8 cellular contexts compared by ENCODE assay signal in genomic region chr1:210143465-210144062, GRCh38.
DNase-seq lines count a peak whose midpoint lies in the region; ATAC-seq and TF ChIP-seq lines count a peak whose summit lies in the region.

No MANE protein-coding gene starts in this region.

- no peak overlapping the region for H2AK9ac ChIP-seq in IMR-90 (replicated peaks; ENCODE audit: low read depth, low read length, poor library complexity)

- no peaks in the 10 kb centered on the region for H3K9me2 ChIP-seq in hepatocyte (replicated peaks; ENCODE audit: insufficient read depth)

- BruUV-seq in IMR-90 (replicated peaks; lab: Mats Ljungman, UMichigan) = no TSS peak

- H3K9ac ChIP-seq in DND-41 (ENCODE audit: low read depth, low read length) = no peak overlapping the region
- no peak overlapping the region for H3K9ac ChIP-seq in IMR-90 (ENCODE audit: low read depth, low read length)

- POLR2A ChIA-PET in IMR-90 (lab: Charles Lee; ENCODE audit: unreplicated experiment) = no interaction called here

- DNase-seq in DND-41 (peak; percentile 47), IMR-90 (peak; percentile 68), RKO (ENCODE audit: low spot score) (peak; percentile 70), ascending aorta (ENCODE audit: low spot score in 2 of 2) (peak in 1 of 2 donors; percentile 81), hepatocyte (ENCODE audit: low spot score) (peak; percentile 84), smooth muscle cell of the brain vasculature (ENCODE audit: low read depth, low spot score) (peak; percentile 77)
- DNase-seq in natural killer cell treated with Interleukin-12 subunit alpha and Interleukin-12 subunit beta and Interleukin-15 and Interleukin-18, amount 100 ng/mL, for 72 hours (ENCODE audit: low spot score) = no peak

- H2AFZ ChIP-seq in DND-41 (ENCODE audit: low read depth, low read length) (no peak overlapping the region), IMR-90 (replicated peaks; ENCODE audit: low read length, poor library complexity) (no peak overlapping the region), hepatocyte (no peak overlapping the region)

- no peaks in the 10 kb centered on the region for H3K27me3 ChIP-seq in DND-41 (ENCODE audit: insufficient read depth, low read length, poor library complexity)
- H3K27me3 ChIP-seq in IMR-90 (ENCODE audit: control insufficient read depth, insufficient read depth, low read length) = no peaks in the 10 kb centered on the region
- H3K27me3 ChIP-seq in ascending aorta = no peaks in the 10 kb centered on the region
- H3K27me3 ChIP-seq in hepatocyte = no peaks in the 10 kb centered on the region

- dilution Hi-C loops in IMR-90 (cut with HindIII; ENCODE audit: low sequenced_read_pairs, unreplicated experiment) = no loop called here

- no peaks in the 10 kb centered on the region for H3K4me1 Mint-ChIP-seq in natural killer cell treated with Interleukin-12 subunit alpha and Interleukin-12 subunit beta and Interleukin-15 and Interleukin-18, amount 100 ng/mL, for 72 hours (ENCODE audit: low read depth in 2 of 2)
- no peaks in the 10 kb centered on the region for H3K4me1 Mint-ChIP-seq in activated T-helper 17 cell treated with anti-CD3 and anti-CD28 coated beads, Interleukin-2, amount 50 U/mL, for 72 hours

- no CpG with 5 or more reads among the region's 4 CpGs for WGBS in IMR-90 (ENCODE audit: extremely low coverage in 2 of 2, insufficient read length in 1 of 2), 2 experiments
- 34% methylated on average over 4 of the region's 4 CpGs for WGBS in hepatocyte (ENCODE audit: low lambda C conversion rate, missing lambda C conversion rate)

- no peak overlapping the region for H3K56ac ChIP-seq in IMR-90 (ENCODE audit: extremely low read depth, insufficient read depth, low read length)

- H3K4ac ChIP-seq in IMR-90 (ENCODE audit: low read depth, low read length) = no peak overlapping the region

- H3K36me3 ChIP-seq in DND-41 (ENCODE audit: insufficient read depth, low read length) (no peaks in the 10 kb centered on the region), IMR-90 (ENCODE audit: control insufficient read depth, insufficient read depth, low read length) (no peaks in the 10 kb centered on the region), ascending aorta (no peaks in the 10 kb centered on the region), hepatocyte (replicated peaks; ENCODE audit: insufficient read depth, low read depth) (no peaks in the 10 kb centered on the region)

- no peak overlapping the region for H3K4me2 ChIP-seq in DND-41 (ENCODE audit: insufficient read depth, low read length)
- no peak overlapping the region for H3K4me2 ChIP-seq in IMR-90 (ENCODE audit: low read depth, low read length)
- H3K4me2 ChIP-seq in hepatocyte = no peak overlapping the region

- H3K23ac ChIP-seq in IMR-90 (ENCODE audit: low read depth, low read length) = no peak overlapping the region

- TF ChIP-seq POLR2A in IMR-90 (IDR thresholded peaks at IDR 0.05; ENCODE audit: low read depth, low read length) = no peak

- no peak overlapping the region for H2BK20ac ChIP-seq in IMR-90 (ENCODE audit: low read depth, low read length)

- peak; percentile 81 for TF ChIP-seq RAD21 in IMR-90 (IDR thresholded peaks at IDR 0.05; ENCODE audit: low read length)

- H3K36me3 Mint-ChIP-seq in natural killer cell treated with Interleukin-12 subunit alpha and Interleukin-12 subunit beta and Interleukin-15 and Interleukin-18, amount 100 ng/mL, for 72 hours = no peaks in the 10 kb centered on the region
- no peaks in the 10 kb centered on the region for H3K36me3 Mint-ChIP-seq in activated T-helper 17 cell treated with anti-CD3 and anti-CD28 coated beads, Interleukin-2, amount 50 U/mL, for 72 hours (ENCODE audit: low read depth)

- H2BK5ac ChIP-seq in IMR-90 (ENCODE audit: low read depth, low read length, poor library complexity, severe bottlenecking) = no peak overlapping the region

- no peak overlapping the region for H4K8ac ChIP-seq in IMR-90 (ENCODE audit: low read depth in 2 of 2, low read length in 2 of 2)

- H3K9me3 Mint-ChIP-seq in natural killer cell treated with Interleukin-12 subunit alpha and Interleukin-12 subunit beta and Interleukin-15 and Interleukin-18, amount 100 ng/mL, for 72 hours = no peaks in the 10 kb centered on the region
- no peaks in the 10 kb centered on the region for H3K9me3 Mint-ChIP-seq in activated T-helper 17 cell treated with anti-CD3 and anti-CD28 coated beads, Interleukin-2, amount 50 U/mL, for 72 hours

- CTCF ChIA-PET in IMR-90 (lab: Yijun Ruan, JAX) = interaction anchor here (0.5 to 1.2 kb wide), 6 partner anchors 10 to 250 kb away, joined by 3 to 8 read pairs (median 4); no protein-coding TSS in a partner anchor

- no peak overlapping the region for H3K14ac ChIP-seq in IMR-90 (replicated peaks; ENCODE audit: low read depth, low read length)

- in situ Hi-C loops in IMR-90 (cut with MboI; ENCODE audit: low sequenced_read_pairs) = no loop called here

- no peak overlapping the region for H3K18ac ChIP-seq in IMR-90 (ENCODE audit: low read depth, low read length)

- no peak overlapping the region for H2BK120ac ChIP-seq in IMR-90 (ENCODE audit: low read depth, low read length)

- no peak overlapping the region for H2AK5ac ChIP-seq in IMR-90 (ENCODE audit: low read depth, low read length)

- TF ChIP-seq CTCF in DND-41 (IDR thresholded peaks at IDR 0.05; ENCODE audit: borderline replicate concordance, extremely low read depth, low read length, poor library complexity, severe bottlenecking) (peak; percentile 66), IMR-90 (conservative IDR thresholded peaks at IDR 0.05; ENCODE audit: low read depth, low read length) (peak; percentile 74), ascending aorta (IDR thresholded peaks at IDR 0.05) (peak; percentile 38 to 71 (median 42)), hepatocyte (IDR thresholded peaks at IDR 0.05; ENCODE audit: poor library complexity) (peak; percentile 84)

- H3K79me1 ChIP-seq in IMR-90 (ENCODE audit: low read depth in 1 of 2, low read length in 2 of 2) = no peaks in the 10 kb centered on the region

- no peak overlapping the region for H3K4me3 Mint-ChIP-seq in natural killer cell treated with Interleukin-12 subunit alpha and Interleukin-12 subunit beta and Interleukin-15 and Interleukin-18, amount 100 ng/mL, for 72 hours
- no peak overlapping the region for H3K4me3 Mint-ChIP-seq in activated T-helper 17 cell treated with anti-CD3 and anti-CD28 coated beads, Interleukin-2, amount 50 U/mL, for 72 hours

- no peaks in the 10 kb centered on the region for H4K20me1 ChIP-seq in DND-41 (ENCODE audit: insufficient read depth, low read length)
- H4K20me1 ChIP-seq in IMR-90 (ENCODE audit: insufficient read depth, low read length) = no peaks in the 10 kb centered on the region
- H4K20me1 ChIP-seq in hepatocyte (ENCODE audit: insufficient read depth, poor library complexity, severe bottlenecking) = no peaks in the 10 kb centered on the region

- ATAC-seq in DND-41 (ENCODE audit: insufficient read depth, low read depth) (no peak), IMR-90 (ENCODE audit: low read depth) (no peak)
- no peak for ATAC-seq in natural killer cell treated with Interleukin-12 subunit alpha and Interleukin-12 subunit beta and Interleukin-15 and Interleukin-18, amount 100 ng/mL, for 72 hours
- ATAC-seq in activated T-helper 17 cell treated with anti-CD3 and anti-CD28 coated beads, Interleukin-2, amount 50 U/mL, for 72 hours (replicated peaks) = no peak

- H3K9me3 ChIP-seq in DND-41 (ENCODE audit: insufficient read depth, low read length, severe bottlenecking) (no peaks in the 10 kb centered on the region), IMR-90 (ENCODE audit: control insufficient read depth, insufficient read depth, low read length) (no peaks in the 10 kb centered on the region), ascending aorta (no peaks in the 10 kb centered on the region), hepatocyte (ENCODE audit: low read depth) (no peaks in the 10 kb centered on the region)

- H2BK15ac ChIP-seq in IMR-90 (ENCODE audit: low read depth, low read length) = no peak overlapping the region

- H4K5ac ChIP-seq in IMR-90 (ENCODE audit: low read depth, low read length) = no peak overlapping the region

- no peak overlapping the region for H3K27ac ChIP-seq in DND-41 (ENCODE audit: low read length)
- no peak overlapping the region for H3K27ac ChIP-seq in IMR-90 (ENCODE audit: insufficient read depth, low read length)
- no peak overlapping the region for H3K27ac ChIP-seq in ascending aorta
- H3K27ac ChIP-seq in hepatocyte = no peak overlapping the region

- peaks cover 11 to 26% of the 10 kb centered on the region in 2 donors for H3K27me3 Mint-ChIP-seq in natural killer cell treated with Interleukin-12 subunit alpha and Interleukin-12 subunit beta and Interleukin-15 and Interleukin-18, amount 100 ng/mL, for 72 hours
- peaks cover 31% of the 10 kb centered on the region for H3K27me3 Mint-ChIP-seq in activated T-helper 17 cell treated with anti-CD3 and anti-CD28 coated beads, Interleukin-2, amount 50 U/mL, for 72 hours

- intact Hi-C loops in IMR-90 (cut with micrococcal nuclease) = loop anchor here (1.0 to 5.0 kb wide), 3 partner anchors 168 to 994 kb away; no protein-coding TSS in a partner anchor
- intact Hi-C loops in ascending aorta (cut with DNase I) = loop anchor here (1.0 to 2.0 kb wide), 2 partner anchors 168 to 257 kb away; no protein-coding TSS in a partner anchor

- H3K27ac Mint-ChIP-seq in natural killer cell treated with Interleukin-12 subunit alpha and Interleukin-12 subunit beta and Interleukin-15 and Interleukin-18, amount 100 ng/mL, for 72 hours = no peak overlapping the region
- no peak overlapping the region for H3K27ac Mint-ChIP-seq in activated T-helper 17 cell treated with anti-CD3 and anti-CD28 coated beads, Interleukin-2, amount 50 U/mL, for 72 hours

- no peak overlapping the region for H4K91ac ChIP-seq in IMR-90 (ENCODE audit: insufficient read depth, low read depth, low read length)

- no peaks in the 10 kb centered on the region for H3K4me1 ChIP-seq in DND-41 (ENCODE audit: insufficient read depth, low read length)
- H3K4me1 ChIP-seq in IMR-90 (ENCODE audit: control insufficient read depth, insufficient read depth, low read length) = no peaks in the 10 kb centered on the region
- H3K4me1 ChIP-seq in ascending aorta = no peaks in the 10 kb centered on the region
- H3K4me1 ChIP-seq in hepatocyte (ENCODE audit: insufficient read depth) = no peaks in the 10 kb centered on the region

- H3K9me1 ChIP-seq in IMR-90 (ENCODE audit: insufficient read depth, low read length) = no peaks in the 10 kb centered on the region

- H3K4me3 ChIP-seq in DND-41 (ENCODE audit: low read depth in 1 of 2, low read length in 2 of 2) (no peak overlapping the region), IMR-90 (ENCODE audit: insufficient read depth, low read depth, low read length) (no peak overlapping the region), ascending aorta (no peak overlapping the region), hepatocyte (no peak overlapping the region)

- H3K79me2 ChIP-seq in DND-41 (ENCODE audit: insufficient read depth, low read length) (no peaks in the 10 kb centered on the region), hepatocyte (no peaks in the 10 kb centered on the region)

TF ChIP-seq in IMR-90, 13 proteins besides CTCF, POLR2A, EP300 and RAD21:
- TF ChIP-seq SMC3 (IDR thresholded peaks at IDR 0.05; ENCODE audit: low read depth, low read length) = peak; percentile 89
- no peak for TF ChIP-seq RFX5 (IDR thresholded peaks at IDR 0.05; ENCODE audit: low read depth, low read length)
